In the genomic region with DNA sequence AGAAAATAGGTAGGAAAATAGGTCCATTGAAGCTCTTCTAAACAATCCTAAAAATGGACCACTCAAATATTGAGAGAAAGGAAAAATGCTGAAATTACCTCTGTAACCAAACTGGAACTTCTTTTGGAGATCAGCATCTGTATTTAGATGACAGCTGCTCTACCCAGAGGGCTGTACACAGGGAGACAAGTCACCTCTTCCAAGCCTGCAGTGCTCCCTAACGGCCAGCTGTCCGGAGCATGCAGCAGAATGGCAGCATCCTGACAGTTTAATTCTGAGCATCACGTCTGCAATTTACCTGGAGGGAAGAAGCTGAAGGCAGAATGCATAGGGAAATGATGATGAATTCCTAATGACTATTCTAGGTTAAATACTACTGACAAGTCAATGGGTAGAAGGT, we compare ENCODE assay signal across 10 cellular contexts.
DNase-seq lines count a peak whose midpoint lies in the region; ATAC-seq, FAIRE-seq and TF ChIP-seq lines count a peak whose summit lies in the region.
"Had no signal": no experiment of that assay in that cellular context is flagged by ENCODE, and none has a peak within 500 bp of the region (broad histone marks: within the 10 kb centered on the region; RNA-seq: fewer than 3 reads in every experiment).

No MANE protein-coding gene starts in this region.

- intact Hi-C loops in pancreas (cut with DNase I) = no loop called here

- no peak for FAIRE-seq in pancreas (lab: Jason Lieb, UNC)
- FAIRE-seq: A204.1, islet of Langerhans had no signal

- peak; percentile 75 for TF ChIP-seq CTCF in chondrocyte (IDR thresholded peaks at IDR 0.05)
- no peak for TF ChIP-seq CTCF in pancreas (IDR thresholded peaks at IDR 0.05)

- no peak overlapping the region for H3K4me3 Mint-ChIP-seq in chondrocyte (ENCODE audit: unreplicated experiment)

- H3K4me3 ChIP-seq in pancreas = no peak overlapping the region

- H3K36me3 ChIP-seq in pancreas = no peaks in the 10 kb centered on the region

- H3K4me1 ChIP-seq in pancreas = no peaks in the 10 kb centered on the region

- H3K9me3 Mint-ChIP-seq in chondrocyte (ENCODE audit: low read depth) = no peaks in the 10 kb centered on the region

- no peak overlapping the region for H3K27ac ChIP-seq in pancreas

- peaks cover 22% of the 10 kb centered on the region for H3K4me1 Mint-ChIP-seq in chondrocyte (ENCODE audit: low read depth)

- no peak overlapping the region for H3K27ac Mint-ChIP-seq in chondrocyte (ENCODE audit: unreplicated experiment)

- H3K36me3 Mint-ChIP-seq in chondrocyte (ENCODE audit: low read depth) = no peaks in the 10 kb centered on the region

- H3K27me3 ChIP-seq in pancreas = no peaks in the 10 kb centered on the region

- 39 to 50% methylated on average over 3 of the region's 3 CpGs for WGBS in pancreas, 2 donors

- DNase-seq in DMS153 (lab: John Stamatoyannopoulos, UW) (peak; percentile 4), DMS153 treated with DMSO at 0.1 percent for 48 hours (lab: John Stamatoyannopoulos, UW; ENCODE audit: unreplicated experiment) (no peak), NCI-H2227 (lab: John Stamatoyannopoulos, UW; ENCODE audit: unreplicated experiment) (peak; percentile 44), chondrocyte (ENCODE audit: low spot score) (no peak), pancreas (peak in 3 of 6 donors; percentile 8 to 15 (median 14)), COLO668 (lab: John Stamatoyannopoulos, UW; ENCODE audit: unreplicated experiment) (no peak), mucosa of gallbladder (ENCODE audit: low spot score) (no peak)

- ATAC-seq in pancreas (peak; percentile 50 to 69 (median 59)), HG03139 (IDR thresholded peaks at IDR 0.05; ENCODE audit: unreplicated experiment) (no peak)

- no peaks in the 10 kb centered on the region for H3K9me3 ChIP-seq in pancreas

- H3K27me3 Mint-ChIP-seq in chondrocyte (ENCODE audit: low read depth) = no peaks in the 10 kb centered on the region

Comparison
In these comparisons a context has a peak if more than half of its experiments do, and no peak if none do; other contexts are left out.
1. DNase-seq: peak in DMS153 (single experiment) and NCI-H2227 (single experiment); none in DMS153 treated with DMSO at 0.1 percent for 48 hours (single experiment), chondrocyte (single experiment), COLO668 (single experiment) and mucosa of gallbladder (single experiment).